ENCODE assay signal across 18 cellular contexts in genomic region chr14:38839743-38840375, GRCh38.
DNase-seq lines count a peak whose midpoint lies in the region; ATAC-seq, FAIRE-seq and TF ChIP-seq lines count a peak whose summit lies in the region.
"Had no signal": no experiment of that assay in that cellular context is flagged by ENCODE, and none has a peak within 500 bp of the region (broad histone marks: within the 10 kb centered on the region; RNA-seq: fewer than 3 reads in every experiment).

No MANE protein-coding gene starts in this region.

- no peak for TF ChIP-seq POLR2A in upper lobe of left lung (IDR thresholded peaks at IDR 0.05)

- 28 to 32% methylated on average over 3 of the region's 3 CpGs for WGBS in upper lobe of left lung, 2 donors

- H3K4me1 ChIP-seq in astrocyte (ENCODE audit: insufficient read depth, low read length) (peaks cover 3% of the 10 kb centered on the region), upper lobe of left lung (peaks cover 13 to 20% (median 15%) of the 10 kb centered on the region in 4 donors)
- H3K4me1 ChIP-seq: testis had no signal

- DNase-seq in SKM-1 (lab: John Stamatoyannopoulos, UW; ENCODE audit: unreplicated experiment) (peak; percentile 1), SKM-1 treated with dmso at 0.1 percent for 144 hours (lab: John Stamatoyannopoulos, UW; ENCODE audit: unreplicated experiment) (no peak), astrocyte (ENCODE audit: low read depth) (peak; percentile 3), kidney glomerular epithelial cell (lab: John Stamatoyannopoulos, UW) (peak; percentile 2), upper lobe of left lung (no peak), COLO829 (ENCODE audit: low spot score) (no peak), medulla oblongata (ENCODE audit: extremely low spot score) (no peak)
- no peak for DNase-seq in activated T-cell treated with anti-CD3 and anti-CD28 coated beads, Interleukin-2, amount 50 U/mL, for 24 hours
- DNase-seq: activated CD4-positive, alpha-beta T cell treated with anti-CD3 and anti-CD28 coated beads, Interleukin-2, amount 50 U/mL, for 48 hours; Calu3; erythroblast; NCI-H1092; NCI-H2227 treated with DMSO at 0.1 percent for 48 hours; stimulated activated CD4-positive, alpha-beta T cell treated with anti-CD3 and anti-CD28 coated beads, Interleukin-1b, Interleukin-23, amount 100 ng/mL, for 48 hours; testis had no signal

- H3K9me3 ChIP-seq in astrocyte (ENCODE audit: insufficient read depth, low read depth, low read length) (no peaks in the 10 kb centered on the region), upper lobe of left lung (no peaks in the 10 kb centered on the region)
- H3K9me3 ChIP-seq: testis had no signal

- peaks cover 11% of the 10 kb centered on the region for H3K4me1 Mint-ChIP-seq in astrocyte (ENCODE audit: low read depth, unreplicated experiment)
- no peaks in the 10 kb centered on the region for H3K4me1 Mint-ChIP-seq in activated T-cell treated with anti-CD3 and anti-CD28 coated beads, Interleukin-2, amount 50 U/mL, for 24 hours (ENCODE audit: low read depth)

- no peaks in the 10 kb centered on the region for H3K27me3 ChIP-seq in astrocyte (ENCODE audit: insufficient read depth, low read length)
- H3K27me3 ChIP-seq in upper lobe of left lung, result no peaks in the 10 kb centered on the region
- H3K27me3 ChIP-seq: testis had no signal

- H3K9ac ChIP-seq in astrocyte (ENCODE audit: low read length), result no peak overlapping the region

- peak; percentile 40 to 63 for ATAC-seq in upper lobe of left lung (ENCODE audit: low FRiP score in 2 of 2)
- ATAC-seq: natural killer cell treated with Interleukin-12 subunit alpha and Interleukin-12 subunit beta and Interleukin-15 and Interleukin-18, amount 100 ng/mL, for 72 hours had no signal

- H3K4me2 ChIP-seq in astrocyte (ENCODE audit: low read length), result no peak overlapping the region

- H3K27ac ChIP-seq in astrocyte (ENCODE audit: low read depth, low read length) (no peak overlapping the region), upper lobe of left lung (peak overlapping the region in 1 of 4 donors; percentile 25)
- H3K27ac ChIP-seq: testis had no signal

- H2AFZ ChIP-seq in astrocyte (ENCODE audit: low read depth, low read length), result no peak overlapping the region

- H3K27ac Mint-ChIP-seq in astrocyte (ENCODE audit: unreplicated experiment), result no peak overlapping the region
- H3K27ac Mint-ChIP-seq in activated T-cell treated with anti-CD3 and anti-CD28 coated beads, Interleukin-2, amount 50 U/mL, for 24 hours, result no peak overlapping the region
- H3K27ac Mint-ChIP-seq: natural killer cell treated with Interleukin-12 subunit alpha and Interleukin-12 subunit beta and Interleukin-15 and Interleukin-18, amount 100 ng/mL, for 72 hours had no signal

- no peaks in the 10 kb centered on the region for H4K20me1 ChIP-seq in astrocyte (ENCODE audit: insufficient read depth, low read length)

- no peaks in the 10 kb centered on the region for H3K79me2 ChIP-seq in astrocyte (ENCODE audit: insufficient read depth, low read length)

- no peak for TF ChIP-seq CTCF in astrocyte (IDR thresholded peaks at IDR 0.05; ENCODE audit: insufficient read depth, low read depth, low read length)
- TF ChIP-seq CTCF in upper lobe of left lung (IDR thresholded peaks at IDR 0.05), result no peak

- H3K9me3 Mint-ChIP-seq in astrocyte (ENCODE audit: unreplicated experiment), result peaks cover 2% of the 10 kb centered on the region
- H3K9me3 Mint-ChIP-seq in activated T-cell treated with anti-CD3 and anti-CD28 coated beads, Interleukin-2, amount 50 U/mL, for 24 hours, result no peaks in the 10 kb centered on the region
- H3K9me3 Mint-ChIP-seq: natural killer cell treated with Interleukin-12 subunit alpha and Interleukin-12 subunit beta and Interleukin-15 and Interleukin-18, amount 100 ng/mL, for 72 hours had no signal

- H3K36me3 ChIP-seq in astrocyte (ENCODE audit: insufficient read depth, low read length) (no peaks in the 10 kb centered on the region), upper lobe of left lung (no peaks in the 10 kb centered on the region)

- H3K36me3 Mint-ChIP-seq in astrocyte (ENCODE audit: low read depth, unreplicated experiment), result no peaks in the 10 kb centered on the region
- no peaks in the 10 kb centered on the region for H3K36me3 Mint-ChIP-seq in activated T-cell treated with anti-CD3 and anti-CD28 coated beads, Interleukin-2, amount 50 U/mL, for 24 hours (ENCODE audit: low read depth)
- H3K36me3 Mint-ChIP-seq: natural killer cell treated with Interleukin-12 subunit alpha and Interleukin-12 subunit beta and Interleukin-15 and Interleukin-18, amount 100 ng/mL, for 72 hours had no signal

- TF ChIP-seq EP300 in upper lobe of left lung (IDR thresholded peaks at IDR 0.05), result no peak

- H3K27me3 Mint-ChIP-seq in astrocyte (ENCODE audit: low read depth, unreplicated experiment), result peaks cover 10% of the 10 kb centered on the region
- peaks cover 6% of the 10 kb centered on the region for H3K27me3 Mint-ChIP-seq in activated T-cell treated with anti-CD3 and anti-CD28 coated beads, Interleukin-2, amount 50 U/mL, for 24 hours
- H3K27me3 Mint-ChIP-seq: natural killer cell treated with Interleukin-12 subunit alpha and Interleukin-12 subunit beta and Interleukin-15 and Interleukin-18, amount 100 ng/mL, for 72 hours had no signal

- H3K4me3 ChIP-seq in astrocyte (ENCODE audit: insufficient read depth, low read depth, low read length) (no peak overlapping the region), upper lobe of left lung (no peak overlapping the region)
- H3K4me3 ChIP-seq: testis had no signal

- no peak for FAIRE-seq in astrocyte (lab: Jason Lieb, UNC)
- FAIRE-seq: colon, GM18507 had no signal

- no peak overlapping the region for H3K4me3 Mint-ChIP-seq in astrocyte (ENCODE audit: unreplicated experiment)
- H3K4me3 Mint-ChIP-seq in activated T-cell treated with anti-CD3 and anti-CD28 coated beads, Interleukin-2, amount 50 U/mL, for 24 hours, result no peak overlapping the region
- H3K4me3 Mint-ChIP-seq: natural killer cell treated with Interleukin-12 subunit alpha and Interleukin-12 subunit beta and Interleukin-15 and Interleukin-18, amount 100 ng/mL, for 72 hours had no signal

Comparison
In these comparisons a context has a peak if more than half of its experiments do, and no peak if none do; other contexts are left out.
1. DNase-seq: peak in SKM-1 (single experiment), astrocyte (single experiment) and kidney glomerular epithelial cell (single experiment); none in SKM-1 treated with dmso at 0.1 percent for 144 hours (single experiment), upper lobe of left lung (0 of 2), COLO829 (single experiment), activated T-cell treated with anti-CD3 and anti-CD28 coated beads, Interleukin-2, amount 50 U/mL, for 24 hours (single experiment) and medulla oblongata (single experiment).